Comparison of ENCODE assay signal across 1 cellular context in the genomic region with DNA sequence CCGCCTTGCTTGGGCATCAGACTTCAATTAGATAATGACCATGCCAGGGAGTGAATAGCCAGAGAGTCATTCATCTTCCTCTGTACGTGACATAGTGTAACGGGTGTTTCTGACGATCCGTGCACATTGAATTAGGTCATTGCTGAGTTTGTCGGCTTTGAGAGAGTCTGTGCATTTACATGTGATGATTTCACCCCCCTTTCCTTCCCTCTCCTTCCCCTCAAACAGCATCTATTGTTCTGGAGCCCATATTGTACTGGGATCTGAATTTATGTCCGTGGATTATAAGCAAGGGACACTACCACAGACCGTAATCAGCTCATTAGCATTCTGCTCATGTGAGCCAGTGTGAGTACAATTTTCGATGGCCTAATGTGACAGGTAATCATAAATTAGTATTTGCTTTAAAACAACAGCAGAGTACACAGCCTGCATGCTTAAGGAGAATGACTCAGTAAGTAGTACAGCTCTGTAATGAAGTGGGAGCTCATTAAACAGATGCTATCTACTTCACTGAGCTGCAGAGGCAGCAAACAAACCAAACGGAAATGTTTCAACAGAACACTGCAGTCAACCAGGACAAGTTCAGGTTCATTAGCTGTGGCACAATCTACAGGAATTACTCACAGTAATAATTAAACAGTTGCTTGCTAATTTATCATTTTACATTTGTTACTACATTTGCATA.
TF ChIP-seq lines count a peak whose summit lies in the region.

No MANE protein-coding gene starts in this region.

TF ChIP-seq in HepG2, 621 proteins besides CTCF, POLR2A, EP300 and RAD21 (continued from another document):
- TF ChIP-seq, protein P1, sequence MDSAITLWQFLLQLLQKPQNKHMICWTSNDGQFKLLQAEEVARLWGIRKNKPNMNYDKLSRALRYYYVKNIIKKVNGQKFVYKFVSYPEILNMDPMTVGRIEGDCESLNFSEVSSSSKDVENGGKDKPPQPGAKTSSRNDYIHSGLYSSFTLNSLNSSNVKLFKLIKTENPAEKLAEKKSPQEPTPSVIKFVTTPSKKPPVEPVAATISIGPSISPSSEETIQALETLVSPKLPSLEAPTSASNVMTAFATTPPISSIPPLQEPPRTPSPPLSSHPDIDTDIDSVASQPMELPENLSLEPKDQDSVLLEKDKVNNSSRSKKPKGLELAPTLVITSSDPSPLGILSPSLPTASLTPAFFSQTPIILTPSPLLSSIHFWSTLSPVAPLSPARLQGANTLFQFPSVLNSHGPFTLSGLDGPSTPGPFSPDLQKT (CRISPR knock-in tag; IDR thresholded peaks at IDR 0.05; ENCODE audit: borderline replicate concordance) = no peak
- TF ChIP-seq SIX4 (CRISPR knock-in tag; IDR thresholded peaks at IDR 0.05) (no peak), ZNF367 (CRISPR knock-in tag; IDR thresholded peaks at IDR 0.05; ENCODE audit: borderline replicate concordance) (no peak)
- TF ChIP-seq, protein P2, sequence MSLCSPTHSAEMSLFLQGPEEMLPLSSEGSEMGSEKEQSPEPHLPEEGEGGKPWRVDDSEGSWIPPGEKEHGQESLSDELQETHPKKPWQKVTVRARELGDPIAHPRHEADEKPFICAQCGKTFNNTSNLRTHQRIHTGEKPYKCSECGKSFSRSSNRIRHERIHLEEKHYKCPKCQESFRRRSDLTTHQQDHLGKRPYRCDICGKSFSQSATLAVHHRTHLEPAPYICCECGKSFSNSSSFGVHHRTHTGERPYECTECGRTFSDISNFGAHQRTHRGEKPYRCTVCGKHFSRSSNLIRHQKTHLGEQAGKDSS (CRISPR knock-in tag; IDR thresholded peaks at IDR 0.05; ENCODE audit: borderline replicate concordance, low read depth) = no peak
